Comparison of ENCODE assay signal across 9 cellular contexts in the genomic region with DNA sequence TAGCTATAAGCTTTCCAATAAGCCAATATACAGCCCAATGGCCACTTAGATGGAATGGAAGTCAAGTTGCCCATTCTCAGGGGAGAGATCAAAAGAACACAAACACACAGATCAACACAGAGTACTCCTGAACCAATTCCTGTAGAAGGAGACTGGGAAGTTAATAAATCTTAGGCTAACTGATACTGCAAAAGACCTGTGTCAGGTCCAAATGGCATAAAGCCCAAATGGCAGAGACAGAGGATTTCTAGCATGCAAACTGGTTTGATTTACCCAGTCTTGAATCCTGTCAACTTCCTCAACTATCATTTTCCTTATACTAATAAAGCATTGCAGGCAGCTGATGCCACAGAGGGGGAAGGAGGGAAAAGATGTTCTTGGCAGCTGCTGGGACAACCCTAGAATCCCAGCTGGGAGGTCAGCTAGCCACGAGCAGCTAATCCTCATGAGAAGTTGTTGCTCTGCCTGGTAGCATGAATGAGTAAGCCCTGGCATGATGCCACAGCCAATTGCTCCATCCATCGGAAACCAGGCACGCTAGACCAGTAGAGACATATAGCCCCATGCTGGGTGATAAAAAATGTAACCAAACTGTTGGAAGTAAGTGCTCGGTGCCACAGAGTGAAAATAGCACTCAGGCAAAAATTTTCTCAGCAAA. TPM values are rescaled to one million over a fixed set of nuclear protein-coding genes. Genes with fewer than 3 reads are reported as not detected.
DNase-seq lines count a peak whose midpoint lies in the region; ATAC-seq and TF ChIP-seq lines count a peak whose summit lies in the region.
"Had no signal": no experiment of that assay in that cellular context is flagged by ENCODE, and none has a peak within 500 bp of the region (broad histone marks: within the 10 kb centered on the region; RNA-seq: fewer than 3 reads in every experiment).

No MANE protein-coding gene starts in this region.

- no peak overlapping the region for H3K27ac Mint-ChIP-seq in nephron progenitor cell

- H3K9me3 ChIP-seq in spleen: no peaks in the 10 kb centered on the region

- intact Hi-C loops in spleen (cut with DNase I; ENCODE audit: low total_unique reads): no loop called here

- H3K9me3 Mint-ChIP-seq in nephron progenitor cell: peaks cover 11% of the 10 kb centered on the region

- ATAC-seq in HG03521 (IDR thresholded peaks at IDR 0.05; ENCODE audit: unreplicated experiment) (no peak), HG03378 (IDR thresholded peaks at IDR 0.05; ENCODE audit: unreplicated experiment) (no peak)

- DNase-seq in HL-60 (ENCODE audit: low read depth in 1 of 2, low spot score in 1 of 2) (peak; percentile 90 to 97), brain pericyte (ENCODE audit: low read depth, low spot score) (peak; percentile 77), islet precursor cell (peak; percentile 21), spleen (peak; percentile 86), nephron progenitor cell (no peak), D341Med (ENCODE audit: low spot score) (no peak)
- DNase-seq: NCI-H446 treated with DMSO at 0.1 percent for 48 hours had no signal

- 34 to 64% (median 53%) methylated on average over 4 of the region's 4 CpGs for WGBS in spleen, 5 donors

- H3K4me3 ChIP-seq in HL-60 (replicated peaks; ENCODE audit: insufficient read depth, low read length): no peak overlapping the region
- peak overlapping the region in 1 of 8 donors; percentile 58 for H3K4me3 ChIP-seq in spleen

- peaks cover 5% of the 10 kb centered on the region for H3K4me1 Mint-ChIP-seq in nephron progenitor cell

- H3K27me3 Mint-ChIP-seq in nephron progenitor cell (ENCODE audit: low read depth, poor library complexity): peaks cover 4% of the 10 kb centered on the region

- H3K27me3 ChIP-seq in HL-60 (ENCODE audit: insufficient read depth, poor library complexity, severe bottlenecking) (no peaks in the 10 kb centered on the region), spleen (replicated peaks in 1 of 7) (no peaks in the 10 kb centered on the region)

- no peaks in the 10 kb centered on the region for H3K36me3 ChIP-seq in spleen

- H3K36me3 Mint-ChIP-seq in nephron progenitor cell (ENCODE audit: low read depth): peaks cover 5% of the 10 kb centered on the region

- H3K27ac ChIP-seq in HL-60 (replicated peaks): peak overlapping the region; percentile 96
- peak overlapping the region; percentile 46 to 96 (median 80) for H3K27ac ChIP-seq in spleen

- TF ChIP-seq CTCF in HL-60 (IDR thresholded peaks at IDR 0.05; ENCODE audit: insufficient read depth, low read length): no peak
- no peak for TF ChIP-seq CTCF in spleen (IDR thresholded peaks at IDR 0.05 in 8 of 11, conservative IDR thresholded peaks at IDR 0.05 in 3 of 11)
- no peak for TF ChIP-seq CTCF in nephron progenitor cell (IDR thresholded peaks at IDR 0.05)

- peaks cover 0 to 47% (median 17%) of the 10 kb centered on the region in 6 donors for H3K4me1 ChIP-seq in spleen

- no peak overlapping the region for H3K4me3 Mint-ChIP-seq in nephron progenitor cell

- no peak for TF ChIP-seq POLR2A in spleen (IDR thresholded peaks at IDR 0.05)

RNA-seq across cellular contexts. Expression of a gene that starts 26.2 kb away (rescaled TPM):
- 10 to 100 TPM in 1 of 7 donors, 1 to 10 TPM in 6; 1.6 to 10.2 (median 4.8) TPM for total RNA-seq in spleen
- polyA plus RNA-seq in spleen: 1 to 10 TPM; 3.1 to 7.2 (median 3.9) TPM

RNA-seq across cellular contexts. Expression of a gene that starts 30.4 kb away (rescaled TPM):
- total RNA-seq in spleen: 10 to 100 TPM in 3 of 7 donors, 1 to 10 TPM in 3, under 1 TPM in 1; 0.89 to 19.9 (median 9.8) TPM
- 10 to 100 TPM in 1 of 3 donors, 1 to 10 TPM in 2; 7.6 to 15.6 (median 8.4) TPM for polyA plus RNA-seq in spleen

RNA-seq across cellular contexts. Expression of a gene that starts 31.0 kb away (rescaled TPM):
- total RNA-seq in spleen: not detected
- under 1 TPM in 1 of 3 donors, not detected in 2; 0.24 TPM for polyA plus RNA-seq in spleen

RNA-seq across cellular contexts. Expression of a gene that starts 53.5 kb away (rescaled TPM):
- total RNA-seq in spleen: not detected
- polyA plus RNA-seq in spleen: not detected

Comparison
In these comparisons a context has a peak if more than half of its experiments do, and no peak if none do; other contexts are left out.
1. DNase-seq: peak in HL-60 (2 of 2), brain pericyte (single experiment), islet precursor cell (single experiment) and spleen (single experiment); none in nephron progenitor cell (single experiment) and D341Med (single experiment).